In genomic region chr12:29073631-29074239, GRCh38 we compare ENCODE assay signal across 8 cellular contexts.
DNase-seq lines count a peak whose midpoint lies in the region; ATAC-seq and TF ChIP-seq lines count a peak whose summit lies in the region.

No MANE protein-coding gene starts in this region.

- CTCF ChIA-PET in MCF 10A (lab: Yijun Ruan, JAX) = interaction anchor here (0.6 to 5.2 kb wide), 16 partner anchors 8 to 1733 kb away, joined by 3 to 46 read pairs (median 5); no protein-coding TSS in a partner anchor

- no peaks in the 10 kb centered on the region for H3K36me3 ChIP-seq in upper lobe of right lung

- H3K4me1 ChIP-seq in upper lobe of right lung = no peaks in the 10 kb centered on the region

- DNase-seq in DMS114 treated with DMSO at 0.1 percent for 48 hours (lab: John Stamatoyannopoulos, UW; ENCODE audit: unreplicated experiment) = peak; percentile 48
- DNase-seq in NCI-H748 treated with DMSO at 0.1 percent for 48 hours (lab: John Stamatoyannopoulos, UW) = peak; percentile 15
- DNase-seq in MCF 10A (ENCODE audit: unreplicated experiment) = peak; percentile 49
- DNase-seq in left lobe of liver (ENCODE audit: low spot score) = no peak
- no peak for DNase-seq in upper lobe of right lung
- no peak for DNase-seq in GM19240 (ENCODE audit: insufficient read length, low spot score)

- no peaks in the 10 kb centered on the region for H3K9me3 Mint-ChIP-seq in MCF 10A (ENCODE audit: unreplicated experiment)

- ATAC-seq in GM19023 (IDR thresholded peaks at IDR 0.05; ENCODE audit: unreplicated experiment) = peak; percentile 67
- ATAC-seq in HG03378 (IDR thresholded peaks at IDR 0.05; ENCODE audit: unreplicated experiment) = peak; percentile 92
- peak; percentile 93 for ATAC-seq in left lobe of liver
- ATAC-seq in upper lobe of right lung = peak; percentile 80

- H3K4me1 Mint-ChIP-seq in MCF 10A (ENCODE audit: insufficient read depth, unreplicated experiment) = no peaks in the 10 kb centered on the region

- peaks cover 40% of the 10 kb centered on the region for H3K27me3 Mint-ChIP-seq in MCF 10A (ENCODE audit: insufficient read depth, unreplicated experiment)

- no TSS peak for BruUV-seq in MCF 10A (replicated peaks; lab: Mats Ljungman, UMichigan)

- no peak overlapping the region for H3K4me3 ChIP-seq in upper lobe of right lung

- no peaks in the 10 kb centered on the region for H3K27me3 ChIP-seq in upper lobe of right lung

- POLR2A ChIA-PET in MCF 10A (lab: Yijun Ruan, JAX) = interaction anchor here (0.8 kb wide), 1 partner anchor 244 kb away, joined by 3 read pairs; no protein-coding TSS in a partner anchor

- TF ChIP-seq CTCF in MCF 10A (IDR thresholded peaks at IDR 0.05; ENCODE audit: unreplicated experiment) (peak; percentile 62), upper lobe of right lung (IDR thresholded peaks at IDR 0.05) (peak; percentile 65)

- no peaks in the 10 kb centered on the region for H3K36me3 Mint-ChIP-seq in MCF 10A (ENCODE audit: insufficient read depth, unreplicated experiment)

- no peaks in the 10 kb centered on the region for H3K9me3 ChIP-seq in upper lobe of right lung

- no peak overlapping the region for H3K27ac Mint-ChIP-seq in MCF 10A (ENCODE audit: low read depth, unreplicated experiment)

- intact Hi-C loops in MCF 10A (cut with micrococcal nuclease) (no loop called here), upper lobe of right lung (cut with DNase I) (no loop called here)

- no peak overlapping the region for H3K4me3 Mint-ChIP-seq in MCF 10A (ENCODE audit: unreplicated experiment)

- H3K27ac ChIP-seq in upper lobe of right lung = no peak overlapping the region

Comparison
In these comparisons a context has a peak if more than half of its experiments do, and no peak if none do; other contexts are left out.
1. DNase-seq: peak in DMS114 treated with DMSO at 0.1 percent for 48 hours (single experiment), NCI-H748 treated with DMSO at 0.1 percent for 48 hours (single experiment) and MCF 10A (single experiment); none in left lobe of liver (single experiment), upper lobe of right lung (single experiment) and GM19240 (single experiment).
2. Peak in every context shown above with its lines, with median percentiles within 50 percentile points of each other: ATAC-seq.